ENCODE assay signal across 12 cellular contexts in genomic region chr4:8394125-8394524, GRCh38. TPM values are rescaled to one million over a fixed set of nuclear protein-coding genes. Genes with fewer than 3 reads are reported as not detected.
DNase-seq lines count a peak whose midpoint lies in the region; ATAC-seq and TF ChIP-seq lines count a peak whose summit lies in the region.
"Had no signal": no experiment of that assay in that cellular context is flagged by ENCODE, and none has a peak within 500 bp of the region (broad histone marks: within the 10 kb centered on the region; RNA-seq: fewer than 3 reads in every experiment).

No MANE protein-coding gene starts in this region.

- H3K27me3 ChIP-seq in AG04450 (ENCODE audit: control insufficient read depth, insufficient read depth, low read length): no peaks in the 10 kb centered on the region
- H3K27me3 ChIP-seq in ovary: no peaks in the 10 kb centered on the region

- no peak overlapping the region for H3K4me3 Mint-ChIP-seq in activated T-helper 17 cell treated with anti-CD3 and anti-CD28 coated beads, Interleukin-2, amount 50 U/mL, for 72 hours
- H3K4me3 Mint-ChIP-seq in WTC11: no peak overlapping the region
- H3K4me3 Mint-ChIP-seq: activated CD4-positive, alpha-beta T cell treated with anti-CD3 and anti-CD28 coated beads, Interleukin-2, amount 10 ng/mL, durations not matched to agents 7 days and 5 days; B cell had no signal

- peaks cover 87% of the 10 kb centered on the region for H3K36me3 Mint-ChIP-seq in activated T-helper 17 cell treated with anti-CD3 and anti-CD28 coated beads, Interleukin-2, amount 50 U/mL, for 72 hours (ENCODE audit: low read depth)
- no peaks in the 10 kb centered on the region; the same call in 1 of the 2 replicates for H3K36me3 Mint-ChIP-seq in WTC11

- POLR2A ChIA-PET in AG04450 (lab: Yijun Ruan, JAX): interaction anchor here (0.6 to 1.2 kb wide), 6 partner anchors 50 to 164 kb away, joined by 3 to 7 read pairs (median 4); partner anchors contain the start of gene HTRA3
- POLR2A ChIA-PET in WTC11 (lab: Charles Lee): no interaction called here

- peaks cover 23% of the 10 kb centered on the region for H3K4me1 ChIP-seq in ovary (ENCODE audit: insufficient read depth)

- H3K4me3 ChIP-seq in AG04450 (ENCODE audit: low read depth, low read length) (no peak overlapping the region), ovary (no peak overlapping the region)

- no peaks in the 10 kb centered on the region for H3K36me3 ChIP-seq in ovary

- no peaks in the 10 kb centered on the region for H3K9me3 Mint-ChIP-seq in activated T-helper 17 cell treated with anti-CD3 and anti-CD28 coated beads, Interleukin-2, amount 50 U/mL, for 72 hours
- H3K9me3 Mint-ChIP-seq in WTC11: no peaks in the 10 kb centered on the region
- H3K9me3 Mint-ChIP-seq: activated CD4-positive, alpha-beta T cell treated with anti-CD3 and anti-CD28 coated beads, Interleukin-2, amount 10 ng/mL, durations not matched to agents 7 days and 5 days had no signal

- ATAC-seq in activated T-helper 17 cell treated with anti-CD3 and anti-CD28 coated beads, Interleukin-2, amount 50 U/mL, for 72 hours (replicated peaks): no peak
- no peak for ATAC-seq in GM21381 (IDR thresholded peaks at IDR 0.05; ENCODE audit: unreplicated experiment)
- ATAC-seq in WTC11: no peak

- no peaks in the 10 kb centered on the region for H3K27me3 Mint-ChIP-seq in activated T-helper 17 cell treated with anti-CD3 and anti-CD28 coated beads, Interleukin-2, amount 50 U/mL, for 72 hours
- no peaks in the 10 kb centered on the region for H3K27me3 Mint-ChIP-seq in WTC11 (ENCODE audit: low read depth)
- H3K27me3 Mint-ChIP-seq: activated CD4-positive, alpha-beta T cell treated with anti-CD3 and anti-CD28 coated beads, Interleukin-2, amount 10 ng/mL, durations not matched to agents 7 days and 5 days; B cell had no signal

- TF ChIP-seq EP300 in ovary (IDR thresholded peaks at IDR 0.05): no peak

- no peak for TF ChIP-seq POLR2A in ovary (IDR thresholded peaks at IDR 0.05)

- H3K27ac Mint-ChIP-seq in activated T-helper 17 cell treated with anti-CD3 and anti-CD28 coated beads, Interleukin-2, amount 50 U/mL, for 72 hours: peak overlapping the region; percentile 36
- H3K27ac Mint-ChIP-seq in WTC11: no peak overlapping the region
- H3K27ac Mint-ChIP-seq: activated CD4-positive, alpha-beta T cell treated with anti-CD3 and anti-CD28 coated beads, Interleukin-2, amount 10 ng/mL, durations not matched to agents 7 days and 5 days; B cell had no signal

- peaks cover 5% of the 10 kb centered on the region for H3K4me1 Mint-ChIP-seq in activated T-helper 17 cell treated with anti-CD3 and anti-CD28 coated beads, Interleukin-2, amount 50 U/mL, for 72 hours
- H3K4me1 Mint-ChIP-seq in WTC11: peaks cover 27% of the 10 kb centered on the region

- DNase-seq in AG04450 (ENCODE audit: low read depth, low spot score) (no peak), head of caudate nucleus (peak in 41 of 42 donors; percentile 50 to 87 (median 71)), ovary (peak; percentile 79 to 90 (median 82)), NCI-H510A (lab: John Stamatoyannopoulos, UW) (no peak), WTC11 (ENCODE audit: low spot score) (no peak), middle frontal gyrus (ENCODE audit: extremely low spot score, low spot score) (no peak)
- DNase-seq: activated CD4-positive, alpha-beta T cell treated with anti-CD3 and anti-CD28 coated beads, Interleukin-2, amount 10 ng/mL, durations not matched to agents 7 days and 5 days; NCI-H524 treated with DMSO at 0.1 percent for 48 hours; stimulated activated CD4-positive, alpha-beta T cell treated with anti-CD3 and anti-CD28 coated beads, Interleukin-4, amount 100 ng/mL, for 24 hours had no signal

- TF ChIP-seq CTCF in AG04450 (IDR thresholded peaks at IDR 0.05; ENCODE audit: low read depth, low read length) (no peak), ovary (IDR thresholded peaks at IDR 0.05) (peak in 1 of 3 donors; percentile 15), WTC11 (IDR thresholded peaks at IDR 0.05) (no peak)

- intact Hi-C loops in head of caudate nucleus (cut with DNase I) (no loop called here), ovary (cut with DNase I) (no loop called here)

- H3K27ac ChIP-seq in AG04450 (ENCODE audit: low read depth, low read length) (peak overlapping the region; percentile 75), ovary (peak overlapping the region in 1 of 2 donors; percentile 67)

- CTCF ChIA-PET in AG04450 (lab: Charles Lee): interaction anchor here (1.0 to 1.9 kb wide), 4 partner anchors 9 to 217 kb away, joined by 3 to 9 read pairs (median 6); no protein-coding TSS in a partner anchor
- CTCF ChIA-PET in WTC11 (lab: Charles Lee): interaction anchor here (0.8 to 1.7 kb wide), 3 partner anchors 8 to 74 kb away, joined by 3 to 5 read pairs (median 5); no protein-coding TSS in a partner anchor

- H3K9me3 ChIP-seq in AG04450 (ENCODE audit: control insufficient read depth, insufficient read depth, low read length) (no peaks in the 10 kb centered on the region; the same call in 1 of the 2 replicates), ovary (no peaks in the 10 kb centered on the region)

- 8 to 20% (median 16%) methylated on average over 18 of the region's 18 CpGs for WGBS in ovary, 3 donors

TF ChIP-seq in WTC11, 78 proteins besides CTCF, POLR2A, EP300 and RAD21 (continues in another document):
- no peak for TF ChIP-seq PRDM15 (CRISPR knock-in tag; IDR thresholded peaks at IDR 0.05)
- TF ChIP-seq ZNF532 (CRISPR knock-in tag; IDR thresholded peaks at IDR 0.05; ENCODE audit: borderline replicate concordance): no peak

RNA-seq across cellular contexts. Expression of gene ACOX3, which starts 46.4 kb away (rescaled TPM):
- polyA plus RNA-seq in AG04450 (2011; rRNA removed) (7.9 and 10.2 TPM in 2 replicates), ovary (10 to 100 TPM; 10.1 to 14.2 TPM)
- 10.0 and 12.5 TPM in 2 replicates for polyA minus RNA-seq in AG04450 (2011; rRNA and poly(A)+ RNA removed)
- total RNA-seq in activated T-helper 17 cell treated with anti-CD3 and anti-CD28 coated beads, Interleukin-2, amount 50 U/mL, for 72 hours: 10 to 100 TPM; 34.4 to 63.6 TPM
- total RNA-seq in ovary (10 to 100 TPM; 15.0 to 32.4 (median 24.2) TPM), WTC11 (2021) (10.6 to 10.7 TPM (median 10.6 TPM) in 3 replicates)

RNA-seq across cellular contexts. Expression of gene TRMT44, which starts 46.5 kb away (rescaled TPM):
- polyA plus RNA-seq in AG04450 (2011; rRNA removed) (6.9 and 7.0 TPM in 2 replicates), ovary (10 to 100 TPM; 14.6 to 30.3 TPM)
- polyA minus RNA-seq in AG04450 (2011; rRNA and poly(A)+ RNA removed): 10.3 and 10.5 TPM in 2 replicates
- total RNA-seq in activated T-helper 17 cell treated with anti-CD3 and anti-CD28 coated beads, Interleukin-2, amount 50 U/mL, for 72 hours: 10 to 100 TPM; 24.0 to 37.3 TPM
- total RNA-seq in ovary (10 to 100 TPM; 29.7 to 54.8 (median 35.9) TPM), WTC11 (2021) (25.6 to 29.6 TPM (median 28.4 TPM) in 3 replicates)

Comparison
In these comparisons a context has a peak if more than half of its experiments do, and no peak if none do; other contexts are left out.
1. DNase-seq: peak in head of caudate nucleus (41 of 42) and ovary (5 of 5); none in AG04450 (single experiment), NCI-H510A (single experiment), WTC11 (single experiment) and middle frontal gyrus (single experiment).